Comparison of ENCODE assay signal across 1 cellular context in the genomic region with DNA sequence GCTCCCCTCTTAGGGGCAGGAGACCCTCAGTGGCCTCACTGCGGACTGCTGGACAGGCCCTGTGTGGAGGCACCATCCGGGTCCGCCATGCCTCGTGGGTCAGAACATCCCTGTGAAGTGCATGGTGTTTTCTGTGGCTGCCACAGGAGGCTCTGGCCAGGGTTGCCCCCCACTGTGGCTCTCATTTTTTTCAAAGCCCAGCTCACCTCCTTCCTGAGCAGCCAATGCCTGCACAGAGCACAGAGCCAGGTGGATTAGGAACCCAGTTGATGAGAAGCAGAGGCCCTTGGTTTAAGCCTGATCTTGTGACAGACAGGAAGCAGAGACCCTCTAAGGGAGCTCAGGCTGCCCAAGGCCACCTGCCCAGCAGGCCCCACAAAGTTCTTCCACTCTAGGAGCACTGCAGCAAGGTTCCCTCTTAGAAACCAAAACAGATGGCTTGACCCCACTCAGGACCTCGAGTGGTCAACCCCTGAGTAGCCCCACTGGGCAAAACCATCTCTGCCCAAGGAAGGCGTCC.
TF ChIP-seq lines count a peak whose summit lies in the region.

No MANE protein-coding gene starts in this region.

TF ChIP-seq in IMR-90, 13 proteins besides CTCF, POLR2A, EP300 and RAD21:
- TF ChIP-seq MAFK (IDR thresholded peaks at IDR 0.05; ENCODE audit: low read depth, low read length) (no peak), CHD1 (IDR thresholded peaks at IDR 0.05; ENCODE audit: low read depth, low read length) (no peak), MAZ (IDR thresholded peaks at IDR 0.05; ENCODE audit: borderline replicate concordance, low read depth, low read length) (no peak), CEBPB (IDR thresholded peaks at IDR 0.05; ENCODE audit: low read depth, low read length) (no peak), FOS (IDR thresholded peaks at IDR 0.05; ENCODE audit: low read depth, low read length) (no peak), MXI1 (IDR thresholded peaks at IDR 0.05; ENCODE audit: borderline replicate concordance, low read depth, low read length) (no peak), BHLHE40 (IDR thresholded peaks at IDR 0.05; ENCODE audit: low read depth, low read length) (no peak), NFE2L2 (IDR thresholded peaks at IDR 0.05; ENCODE audit: low read depth, low read length) (no peak), RFX5 (IDR thresholded peaks at IDR 0.05; ENCODE audit: low read depth, low read length) (no peak), SMC3 (IDR thresholded peaks at IDR 0.05; ENCODE audit: low read depth, low read length) (no peak), RCOR1 (IDR thresholded peaks at IDR 0.05; ENCODE audit: insufficient replicate concordance, low read length) (no peak)
- TF ChIP-seq, protein P1, sequence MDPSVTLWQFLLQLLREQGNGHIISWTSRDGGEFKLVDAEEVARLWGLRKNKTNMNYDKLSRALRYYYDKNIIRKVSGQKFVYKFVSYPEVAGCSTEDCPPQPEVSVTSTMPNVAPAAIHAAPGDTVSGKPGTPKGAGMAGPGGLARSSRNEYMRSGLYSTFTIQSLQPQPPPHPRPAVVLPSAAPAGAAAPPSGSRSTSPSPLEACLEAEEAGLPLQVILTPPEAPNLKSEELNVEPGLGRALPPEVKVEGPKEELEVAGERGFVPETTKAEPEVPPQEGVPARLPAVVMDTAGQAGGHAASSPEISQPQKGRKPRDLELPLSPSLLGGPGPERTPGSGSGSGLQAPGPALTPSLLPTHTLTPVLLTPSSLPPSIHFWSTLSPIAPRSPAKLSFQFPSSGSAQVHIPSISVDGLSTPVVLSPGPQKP (IDR thresholded peaks at IDR 0.05; ENCODE audit: borderline replicate concordance, low read depth, low read length): no peak
- TF ChIP-seq, protein P2, sequence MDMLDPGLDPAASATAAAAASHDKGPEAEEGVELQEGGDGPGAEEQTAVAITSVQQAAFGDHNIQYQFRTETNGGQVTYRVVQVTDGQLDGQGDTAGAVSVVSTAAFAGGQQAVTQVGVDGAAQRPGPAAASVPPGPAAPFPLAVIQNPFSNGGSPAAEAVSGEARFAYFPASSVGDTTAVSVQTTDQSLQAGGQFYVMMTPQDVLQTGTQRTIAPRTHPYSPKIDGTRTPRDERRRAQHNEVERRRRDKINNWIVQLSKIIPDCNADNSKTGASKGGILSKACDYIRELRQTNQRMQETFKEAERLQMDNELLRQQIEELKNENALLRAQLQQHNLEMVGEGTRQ (IDR thresholded peaks at IDR 0.05; ENCODE audit: low read depth, low read length): no peak
TF ChIP-seq in IMR-90: peak in this region for 0.
